In the genomic region with DNA sequence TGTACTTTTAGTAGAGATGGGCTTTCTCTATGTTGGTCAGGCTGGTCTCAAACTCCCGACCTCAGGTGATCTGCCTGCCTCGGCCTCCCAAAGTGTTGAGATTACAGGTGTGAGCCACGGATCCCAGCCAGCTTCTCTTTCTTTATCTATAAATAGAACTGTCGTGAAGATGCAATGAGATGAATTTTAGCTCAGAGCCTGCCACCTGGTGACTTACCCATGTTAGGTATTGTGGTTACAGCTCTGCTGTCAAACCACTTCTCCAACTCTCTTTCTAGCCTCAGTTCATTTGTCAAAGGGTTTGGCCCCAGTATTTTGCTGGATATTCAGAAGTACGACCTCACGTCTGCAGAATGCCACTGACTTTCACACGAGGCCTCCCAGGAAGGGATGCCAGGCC, we compare ENCODE assay signal across 7 cellular contexts. TPM values are rescaled to one million over a fixed set of nuclear protein-coding genes. Genes with fewer than 3 reads are reported as not detected.
DNase-seq lines count a peak whose midpoint lies in the region; TF ChIP-seq lines count a peak whose summit lies in the region.
"Not testable (repeated sequence)": the region's sequence is repeated elsewhere in the genome, so short reads cannot be mapped to it uniquely, and the experiment has no call there.

No MANE protein-coding gene starts in this region.

- in situ Hi-C loops in GM13977 (cut with MboI; ENCODE audit: low pct_unique_long_range_greater_than_20kb, low sequenced_read_pairs, unreplicated experiment) = not testable (repeated sequence)

- not testable (repeated sequence) for H3K14ac ChIP-seq in neuronal stem cell (ENCODE audit: low read length)

- not testable (repeated sequence) for H3K18ac ChIP-seq in neuronal stem cell (ENCODE audit: low read length)

- H2AFZ ChIP-seq in MM.1S (ENCODE audit: low read length) = peak overlapping the region; percentile 78
- not testable (repeated sequence) for H2AFZ ChIP-seq in OCI-LY3 (ENCODE audit: low read depth, low read length); neuronal stem cell (ENCODE audit: low read length)

- not testable (repeated sequence) for H2BK12ac ChIP-seq in neuronal stem cell (ENCODE audit: low read length)

- H3K27me3 ChIP-seq in MM.1S (replicated peaks; ENCODE audit: insufficient read depth, low read length); OCI-LY3 (ENCODE audit: low read depth, low read length); cardiac muscle cell; neuronal stem cell (ENCODE audit: control insufficient read depth in 3 of 3, insufficient read depth in 3 of 3, low read depth in 1 of 3, low read length in 3 of 3): not testable (repeated sequence)

- not testable (repeated sequence) for H3F3A ChIP-seq in MM.1S (ENCODE audit: insufficient read depth, low read length)

- H3K4me1 ChIP-seq in MM.1S (ENCODE audit: low read length); cardiac muscle cell (ENCODE audit: low read depth); neuronal stem cell (ENCODE audit: control insufficient read depth in 2 of 2, insufficient read depth in 1 of 2, low read depth in 1 of 2, low read length in 2 of 2): not testable (repeated sequence)
- peaks cover 22% of the 10 kb centered on the region for H3K4me1 ChIP-seq in OCI-LY3 (ENCODE audit: low read length)

- not testable (repeated sequence) for H4K91ac ChIP-seq in neuronal stem cell (ENCODE audit: low read depth, low read length, poor library complexity)

- not testable (repeated sequence) for H3K36me3 ChIP-seq in MM.1S (replicated peaks; ENCODE audit: insufficient read depth, low read length); OCI-LY3 (replicated peaks; ENCODE audit: low read depth, low read length); cardiac muscle cell; neuronal stem cell (replicated peaks in 1 of 2; ENCODE audit: control insufficient read depth in 2 of 2, insufficient read depth in 2 of 2, low read length in 2 of 2)

- H3K27ac ChIP-seq in MM.1S (ENCODE audit: low read length) = peak overlapping the region; percentile 24; the same call in 1 of the 2 replicates
- H3K27ac ChIP-seq in OCI-LY3 (ENCODE audit: low read length); VCaP; neuronal stem cell (replicated peaks; ENCODE audit: low read length): not testable (repeated sequence)
- H3K27ac ChIP-seq in cardiac muscle cell = peak overlapping the region; percentile 19

- not testable (repeated sequence) for H3K4ac ChIP-seq in neuronal stem cell (ENCODE audit: low read length)

- H3K9ac ChIP-seq in MM.1S (ENCODE audit: low read length); OCI-LY3 (ENCODE audit: low read length); neuronal stem cell (ENCODE audit: low read depth, low read length, poor library complexity): not testable (repeated sequence)

- H3K4me3 ChIP-seq in MM.1S (ENCODE audit: low read length); OCI-LY3 (ENCODE audit: low read length); cardiac muscle cell: not testable (repeated sequence)
- peak overlapping the region in 1 of 2 donors; percentile 6 for H3K4me3 ChIP-seq in neuronal stem cell (ENCODE audit: low read length in 2 of 2)

- H3K9me2 ChIP-seq in MM.1S (replicated peaks; ENCODE audit: insufficient read depth, low read length) = not testable (repeated sequence)

- not testable (repeated sequence) for H4K20me1 ChIP-seq in MM.1S (ENCODE audit: insufficient read depth, low read length); OCI-LY3 (ENCODE audit: insufficient read depth, low read length)

- peak overlapping the region; percentile 46 for H2BK5ac ChIP-seq in neuronal stem cell (ENCODE audit: low read length)

- H2BK120ac ChIP-seq in neuronal stem cell (ENCODE audit: low read depth, low read length) = not testable (repeated sequence)

- not testable (repeated sequence) for H4K8ac ChIP-seq in neuronal stem cell (ENCODE audit: low read depth, low read length)

- H2BK15ac ChIP-seq in neuronal stem cell (ENCODE audit: low read length) = peak overlapping the region; percentile 94

- WGBS in neuronal stem cell (ENCODE audit: extremely low coverage in 2 of 2, insufficient read length in 2 of 2, insufficient replicate concordance in 1 of 2), 2 donors = no CpG with 5 or more reads among the region's 7 CpGs

- not testable (repeated sequence) for H3K9me3 ChIP-seq in MM.1S (replicated peaks; ENCODE audit: insufficient read depth, low read length); OCI-LY3 (ENCODE audit: insufficient read depth, low read length); cardiac muscle cell (ENCODE audit: low read depth); neuronal stem cell (replicated peaks in 1 of 2; ENCODE audit: control insufficient read depth in 2 of 2, insufficient read depth in 1 of 2, low read depth in 1 of 2, low read length in 2 of 2)

- H3K23ac ChIP-seq in neuronal stem cell (ENCODE audit: low read depth, low read length, poor library complexity) = not testable (repeated sequence)

- H2AK5ac ChIP-seq in neuronal stem cell (ENCODE audit: low read depth, low read length) = not testable (repeated sequence)

- H3K79me2 ChIP-seq in MM.1S (ENCODE audit: low read length) = peaks cover 14% of the 10 kb centered on the region
- not testable (repeated sequence) for H3K79me2 ChIP-seq in OCI-LY3 (ENCODE audit: low read length)

- peak overlapping the region; percentile 48 for H3K4me2 ChIP-seq in MM.1S (ENCODE audit: low read depth, low read length)
- not testable (repeated sequence) for H3K4me2 ChIP-seq in OCI-LY3 (ENCODE audit: low read length); neuronal stem cell (ENCODE audit: insufficient read depth, low read length, poor library complexity, severe bottlenecking)

- not testable (repeated sequence) for H3K79me1 ChIP-seq in neuronal stem cell (ENCODE audit: low read depth, low read length)

- DNase-seq in GM13977 (ENCODE audit: low spot score); cardiac muscle cell (ENCODE audit: low read depth in 1 of 2, low spot score in 1 of 2); neuronal stem cell (ENCODE audit: low spot score): not testable (repeated sequence)
- DNase-seq in MM.1S (peak; percentile 70), cerebellar cortex (ENCODE audit: low spot score) (peak; percentile 9)

- TF ChIP-seq CTCF in GM13977 (IDR thresholded peaks at IDR 0.05; ENCODE audit: extremely low read depth, insufficient read depth, missing control alignments) (peak; percentile 11), MM.1S (IDR thresholded peaks at IDR 0.05; ENCODE audit: low read length) (peak; percentile 44), OCI-LY3 (IDR thresholded peaks at IDR 0.05; ENCODE audit: low read depth, low read length) (peak; percentile 32), VCaP (conservative IDR thresholded peaks at IDR 0.05) (peak; percentile 26; the same call in 1 of the 2 replicates)
- not testable (repeated sequence) for TF ChIP-seq CTCF in cardiac muscle cell (IDR thresholded peaks at IDR 0.05; ENCODE audit: low read depth, low read length)

RNA-seq across cellular contexts. Expression of a gene that starts 3.4 kb away (rescaled TPM):
- total RNA-seq in cardiac muscle cell = 13.6 and 17.9 TPM in 2 replicates
- 14.0 and 18.1 TPM in 2 replicates for polyA plus RNA-seq in cardiac muscle cell
- 5.9 TPM for polyA plus RNA-seq in neuronal stem cell (2013, experiment 1 of 2)
- polyA plus RNA-seq in neuronal stem cell (2013, experiment 2 of 2) = 5.8 TPM

RNA-seq across cellular contexts. Expression of a gene that starts 42.4 kb away (rescaled TPM):
- 20.3 and 30.0 TPM in 2 replicates for total RNA-seq in cardiac muscle cell
- 10.6 and 15.5 TPM in 2 replicates for polyA plus RNA-seq in cardiac muscle cell
- polyA plus RNA-seq in neuronal stem cell (2013, experiment 1 of 2) = 22.7 TPM
- polyA plus RNA-seq in neuronal stem cell (2013, experiment 2 of 2) = 21.6 TPM
